In the genomic region with DNA sequence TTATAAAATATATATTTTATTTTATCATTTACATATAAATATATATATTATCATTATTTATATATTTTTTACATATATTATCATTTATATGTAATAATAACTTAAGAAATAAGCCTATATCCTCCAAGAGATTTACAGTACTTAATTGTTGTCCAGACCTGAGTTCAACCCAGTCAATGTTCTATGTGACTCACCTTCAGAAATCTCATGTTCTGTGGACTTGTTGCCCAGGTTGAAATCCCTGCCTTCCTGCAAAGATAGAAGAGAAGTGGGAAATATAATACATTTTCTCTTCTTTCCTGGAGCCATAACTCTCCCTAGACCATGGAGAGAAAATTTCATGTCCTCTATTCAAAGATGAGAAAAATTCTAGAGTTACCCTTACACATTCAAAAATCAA, we compare ENCODE assay signal across 18 cellular contexts.
A peak's percentile ranks its signal among the peaks of the same experiment; 100 is the strongest.
DNase-seq lines count a peak whose midpoint lies in the region; ATAC-seq, FAIRE-seq and TF ChIP-seq lines count a peak whose summit lies in the region.
"Had no signal": no experiment of that assay in that cellular context is flagged by ENCODE, and none has a peak within 500 bp of the region (broad histone marks: within the 10 kb centered on the region; RNA-seq: fewer than 3 reads in every experiment).

No MANE protein-coding gene starts in this region.

- no peaks in the 10 kb centered on the region for H4K20me1 ChIP-seq in DND-41 (ENCODE audit: insufficient read depth, low read length)

- H3K4me1 Mint-ChIP-seq in IgD-negative memory B cell, result peaks cover 17 to 34% (median 20%) of the 10 kb centered on the region in 3 donors
- H3K4me1 Mint-ChIP-seq: activated naive CD4-positive, alpha-beta T cell treated with anti-CD3 and anti-CD28 coated beads, Interleukin-2, amount 10 ng/mL, durations not matched to agents 7 days and 5 days; central memory CD8-positive, alpha-beta T cell; stimulated activated effector memory CD8-positive, alpha-beta T cell treated with anti-CD3 and anti-CD28 coated beads, Interleukin-12 subunit alpha, Interleukin-12 subunit beta, amount 100 ng/mL, for 72 hours had no signal

- H3K27ac ChIP-seq in DND-41 (ENCODE audit: low read length), result no peak overlapping the region; the same call in 1 of the 2 replicates
- no peak overlapping the region for H3K27ac ChIP-seq in small intestine (ENCODE audit: low read depth in 1 of 2, low read length in 1 of 2)
- H3K27ac ChIP-seq: gastrocnemius medialis, ovary had no signal

- no peaks in the 10 kb centered on the region for H3K36me3 Mint-ChIP-seq in IgD-negative memory B cell
- H3K36me3 Mint-ChIP-seq: activated naive CD4-positive, alpha-beta T cell treated with anti-CD3 and anti-CD28 coated beads, Interleukin-2, amount 10 ng/mL, durations not matched to agents 7 days and 5 days; naive thymus-derived CD4-positive, alpha-beta T cell; stimulated activated effector memory CD8-positive, alpha-beta T cell treated with anti-CD3 and anti-CD28 coated beads, Interleukin-12 subunit alpha, Interleukin-12 subunit beta, amount 100 ng/mL, for 72 hours had no signal

- no peak for DNase-seq in DND-41
- peak; percentile 4 for DNase-seq in amniotic epithelial cell (ENCODE audit: low read depth)
- peak; percentile 61 for DNase-seq in small intestine
- no peak for DNase-seq in NCI-H2196 (lab: John Stamatoyannopoulos, UW; ENCODE audit: unreplicated experiment)
- no peak for DNase-seq in HAP-1 (ENCODE audit: low spot score in 2 of 2)
- DNase-seq: activated CD4-positive, CD25-positive, alpha-beta regulatory T cell treated with anti-CD3 and anti-CD28 coated beads, Interleukin-2, amount 50 U/mL, for 72 hours; activated naive CD4-positive, alpha-beta T cell treated with anti-CD3 and anti-CD28 coated beads, Interleukin-2, amount 10 ng/mL, durations not matched to agents 7 days and 5 days; activated T-cell treated with anti-CD3 and anti-CD28 coated beads, Interleukin-2, amount 50 U/mL, for 48 hours; anterior cingulate cortex; gastrocnemius medialis; kidney; naive thymus-derived CD4-positive, alpha-beta T cell; ovary; SW 1271 had no signal

- H3K4me1 ChIP-seq in DND-41 (ENCODE audit: insufficient read depth, low read length) (peaks cover 15% of the 10 kb centered on the region), small intestine (ENCODE audit: control insufficient read depth in 2 of 2, insufficient read depth in 1 of 2, low read depth in 1 of 2, low read length in 1 of 2) (no peaks in the 10 kb centered on the region), HAP-1 (peaks cover 5% of the 10 kb centered on the region)
- H3K4me1 ChIP-seq: gastrocnemius medialis had no signal

- H3K9me3 Mint-ChIP-seq in IgD-negative memory B cell, result peaks cover 0 to 3% (median 2%) of the 10 kb centered on the region in 3 donors

- H3K4me3 ChIP-seq in DND-41 (ENCODE audit: low read depth in 1 of 2, low read length in 2 of 2), result no peak overlapping the region
- H3K4me3 ChIP-seq in small intestine (ENCODE audit: low read depth in 1 of 2, low read length in 2 of 2), result peak overlapping the region in 1 of 2 donors; percentile 41
- H3K4me3 ChIP-seq in HAP-1, result no peak overlapping the region
- H3K4me3 ChIP-seq: gastrocnemius medialis, ovary had no signal

- peak; percentile 76 for FAIRE-seq in small intestine (lab: Jason Lieb, UNC)

- no peaks in the 10 kb centered on the region for H3K27me3 ChIP-seq in DND-41 (ENCODE audit: insufficient read depth, low read length, poor library complexity)
- H3K27me3 ChIP-seq in small intestine (ENCODE audit: control insufficient read depth in 2 of 2, insufficient read depth in 2 of 2, low read length in 2 of 2), result no peaks in the 10 kb centered on the region
- no peaks in the 10 kb centered on the region for H3K27me3 ChIP-seq in HAP-1 (ENCODE audit: low read depth)
- H3K27me3 ChIP-seq: gastrocnemius medialis, ovary had no signal

- no peak for TF ChIP-seq CTCF in DND-41 (IDR thresholded peaks at IDR 0.05; ENCODE audit: borderline replicate concordance, extremely low read depth, low read length, poor library complexity, severe bottlenecking)

- no peaks in the 10 kb centered on the region for H3K36me3 ChIP-seq in DND-41 (ENCODE audit: insufficient read depth, low read length)
- no peaks in the 10 kb centered on the region for H3K36me3 ChIP-seq in small intestine (ENCODE audit: control insufficient read depth in 2 of 2, insufficient read depth in 2 of 2, low read length in 2 of 2)
- H3K36me3 ChIP-seq in HAP-1 (replicated peaks), result no peaks in the 10 kb centered on the region
- H3K36me3 ChIP-seq: gastrocnemius medialis, ovary had no signal

- H3K9me3 ChIP-seq in DND-41 (ENCODE audit: insufficient read depth, low read length, severe bottlenecking), result no peaks in the 10 kb centered on the region
- H3K9me3 ChIP-seq in small intestine (ENCODE audit: control insufficient read depth, low read depth), result peaks cover 1% of the 10 kb centered on the region
- 0 out of 2 replicates have a peak, but pooled peaks cover 4% of the 10 kb centered on the region for H3K9me3 ChIP-seq in HAP-1
- H3K9me3 ChIP-seq: gastrocnemius medialis, ovary had no signal

- H3K27me3 Mint-ChIP-seq in IgD-negative memory B cell, result no peaks in the 10 kb centered on the region
- H3K27me3 Mint-ChIP-seq: activated naive CD4-positive, alpha-beta T cell treated with anti-CD3 and anti-CD28 coated beads, Interleukin-2, amount 10 ng/mL, durations not matched to agents 7 days and 5 days; central memory CD8-positive, alpha-beta T cell had no signal

- H3K4me3 Mint-ChIP-seq in IgD-negative memory B cell, result peak overlapping the region in 3 of 4 donors; percentile 58 to 91 (median 73)
- H3K4me3 Mint-ChIP-seq: activated naive CD4-positive, alpha-beta T cell treated with anti-CD3 and anti-CD28 coated beads, Interleukin-2, amount 10 ng/mL, durations not matched to agents 7 days and 5 days; central memory CD8-positive, alpha-beta T cell; naive thymus-derived CD4-positive, alpha-beta T cell; stimulated activated effector memory CD8-positive, alpha-beta T cell treated with anti-CD3 and anti-CD28 coated beads, Interleukin-12 subunit alpha, Interleukin-12 subunit beta, amount 100 ng/mL, for 72 hours had no signal

- no peak overlapping the region for H3K4me2 ChIP-seq in DND-41 (ENCODE audit: insufficient read depth, low read length)

- no peak for ATAC-seq in DND-41 (ENCODE audit: insufficient read depth, low read depth)
- ATAC-seq in HG03025 (IDR thresholded peaks at IDR 0.05; ENCODE audit: low FRiP score, unreplicated experiment), result no peak
- ATAC-seq: gastrocnemius medialis; naive thymus-derived CD4-positive, alpha-beta T cell; stimulated activated effector memory CD8-positive, alpha-beta T cell treated with anti-CD3 and anti-CD28 coated beads, Interleukin-12 subunit alpha, Interleukin-12 subunit beta, amount 100 ng/mL, for 72 hours had no signal

- in situ Hi-C loops in HAP-1 (cut with MboI; ENCODE audit: low sequenced_read_pairs), result no loop called here

- H3K9ac ChIP-seq in DND-41 (ENCODE audit: low read depth, low read length), result 0 out of 2 replicates have a peak overlapping the region, but pooled peaks have one; percentile 22

- H3K27ac Mint-ChIP-seq in IgD-negative memory B cell, result peak overlapping the region in 1 of 3 donors; percentile 37
- H3K27ac Mint-ChIP-seq: activated naive CD4-positive, alpha-beta T cell treated with anti-CD3 and anti-CD28 coated beads, Interleukin-2, amount 10 ng/mL, durations not matched to agents 7 days and 5 days; naive thymus-derived CD4-positive, alpha-beta T cell; stimulated activated effector memory CD8-positive, alpha-beta T cell treated with anti-CD3 and anti-CD28 coated beads, Interleukin-12 subunit alpha, Interleukin-12 subunit beta, amount 100 ng/mL, for 72 hours had no signal

- no peaks in the 10 kb centered on the region for H3K79me2 ChIP-seq in DND-41 (ENCODE audit: insufficient read depth, low read length)

- H2AFZ ChIP-seq in DND-41 (ENCODE audit: low read depth, low read length), result 0 out of 2 replicates have a peak overlapping the region, but pooled peaks have one; percentile 70

Comparison
In these comparisons a context has a peak if more than half of its experiments do, and no peak if none do; other contexts are left out.
1. DNase-seq: peak in amniotic epithelial cell (single experiment) and small intestine (single experiment); none in DND-41 (single experiment), NCI-H2196 (single experiment) and HAP-1 (0 of 2).